Comparison of ENCODE assay signal across 20 cellular contexts in the genomic region with DNA sequence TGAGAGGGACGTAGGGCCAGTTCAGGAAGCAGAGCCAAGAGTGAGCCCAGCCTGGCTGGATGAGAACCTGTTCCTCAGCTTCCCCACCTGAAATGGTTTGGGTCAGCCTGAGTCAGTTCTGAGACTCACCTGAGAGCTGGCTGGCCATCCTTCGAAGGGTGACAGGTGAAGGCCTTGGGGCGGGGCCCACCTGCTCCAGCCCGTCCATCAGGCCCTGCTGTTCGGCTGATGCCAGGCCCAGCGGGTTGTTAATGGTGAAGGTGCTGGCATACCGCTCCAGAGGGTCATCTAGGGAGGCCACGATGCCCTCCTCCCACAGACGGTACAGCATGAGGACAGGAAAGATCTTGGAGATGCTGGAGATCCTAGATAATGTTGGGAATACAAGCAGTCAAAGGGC. TPM values are rescaled to one million over a fixed set of nuclear protein-coding genes. Genes with fewer than 3 reads are reported as not detected.
DNase-seq lines count a peak whose midpoint lies in the region; ATAC-seq and TF ChIP-seq lines count a peak whose summit lies in the region.
"Had no signal": no experiment of that assay in that cellular context is flagged by ENCODE, and none has a peak within 500 bp of the region (broad histone marks: within the 10 kb centered on the region; RNA-seq: fewer than 3 reads in every experiment).

No MANE protein-coding gene starts in this region.

- H3K9ac ChIP-seq in endodermal cell (ENCODE audit: extremely low read depth, low read length, poor library complexity, severe bottlenecking), result no peak overlapping the region
- H3K9ac ChIP-seq: BLaER1 had no signal

- H3K27ac Mint-ChIP-seq in endodermal cell, result no peak overlapping the region
- H3K27ac Mint-ChIP-seq: CD14-positive monocyte; CD4-positive, alpha-beta memory T cell; CD4-positive, CD25-positive, alpha-beta regulatory T cell; CD8-positive, alpha-beta memory T cell had no signal

- no peaks in the 10 kb centered on the region for H3K4me1 Mint-ChIP-seq in endodermal cell
- H3K4me1 Mint-ChIP-seq: CD14-positive monocyte; CD4-positive, alpha-beta memory T cell; CD4-positive, CD25-positive, alpha-beta regulatory T cell; CD8-positive, alpha-beta memory T cell had no signal

- H3K9me3 ChIP-seq in endodermal cell (ENCODE audit: control insufficient read depth, low read length), result no peaks in the 10 kb centered on the region
- no peaks in the 10 kb centered on the region for H3K9me3 ChIP-seq in spleen
- H3K9me3 ChIP-seq: BE2C, BLaER1 had no signal

- 94% methylated on average over 5 to 9 of the region's 9 CpGs for WGBS in endodermal cell (ENCODE audit: insufficient coverage in 1 of 2, insufficient read length in 1 of 2), 2 experiments
- WGBS in spleen, 5 donors, result 85 to 94% (median 88%) methylated on average over 9 of the region's 9 CpGs

- peak; percentile 65 for DNase-seq in cardiac septum (ENCODE audit: low spot score)
- DNase-seq in left cardiac atrium, result no peak
- DNase-seq in endodermal cell, result peak; percentile 29
- peak; percentile 63 for DNase-seq in spleen
- DNase-seq in DMS153 (lab: John Stamatoyannopoulos, UW), result no peak
- DNase-seq in NCI-H2196 treated with DMSO at 0.1 percent for 48 hours (lab: John Stamatoyannopoulos, UW; ENCODE audit: unreplicated experiment), result no peak
- DNase-seq: 8988T; ACHN; BE2C; C1 segment of cervical spinal cord; CD4-positive, alpha-beta memory T cell; CD4-positive, CD25-positive, alpha-beta regulatory T cell; CD8-positive, alpha-beta memory T cell; COR-L47; DMS 273 treated with DMSO at 0.1 percent for 48 hours; GF-D8 had no signal

- intact Hi-C loops in cardiac septum (cut with DNase I) (no loop called here), left cardiac atrium (cut with DNase I) (no loop called here), spleen (cut with DNase I; ENCODE audit: low total_unique reads) (no loop called here)

- no peak for TF ChIP-seq CTCF in endodermal cell (conservative IDR thresholded peaks at IDR 0.05)
- TF ChIP-seq CTCF in spleen (IDR thresholded peaks at IDR 0.05 in 8 of 11, conservative IDR thresholded peaks at IDR 0.05 in 3 of 11), result no peak

- H3K4me1 ChIP-seq in endodermal cell (ENCODE audit: control insufficient read depth, insufficient read depth, low read length) (no peaks in the 10 kb centered on the region), spleen (peaks cover 0 to 3% (median 0%) of the 10 kb centered on the region in 6 donors)
- H3K4me1 ChIP-seq: BE2C, BLaER1 had no signal

- H3K4me3 ChIP-seq in endodermal cell (ENCODE audit: low read length) (no peak overlapping the region), spleen (no peak overlapping the region)
- H3K4me3 ChIP-seq: BLaER1 had no signal

- no peaks in the 10 kb centered on the region for H3K9me3 Mint-ChIP-seq in endodermal cell
- H3K9me3 Mint-ChIP-seq: CD14-positive monocyte; CD8-positive, alpha-beta memory T cell had no signal

- no peak for TF ChIP-seq POLR2A in spleen (IDR thresholded peaks at IDR 0.05)

- H3K27me3 Mint-ChIP-seq in endodermal cell (ENCODE audit: insufficient read depth), result peaks cover 10% of the 10 kb centered on the region

- H3K27me3 ChIP-seq in endodermal cell (ENCODE audit: control insufficient read depth, insufficient read depth, low read length, poor library complexity, severe bottlenecking), result peaks cover 20% of the 10 kb centered on the region
- peaks cover 0 to 29% (median 7%) of the 10 kb centered on the region in 7 donors for H3K27me3 ChIP-seq in spleen (replicated peaks in 1 of 7)
- H3K27me3 ChIP-seq: BLaER1 had no signal

- H3K4me3 Mint-ChIP-seq in endodermal cell, result no peak overlapping the region
- H3K4me3 Mint-ChIP-seq: CD14-positive monocyte; CD4-positive, alpha-beta memory T cell; CD4-positive, CD25-positive, alpha-beta regulatory T cell; CD8-positive, alpha-beta memory T cell had no signal

- H3K36me3 ChIP-seq in endodermal cell (ENCODE audit: control insufficient read depth, insufficient read depth, low read length) (no peaks in the 10 kb centered on the region), spleen (no peaks in the 10 kb centered on the region)
- H3K36me3 ChIP-seq: BE2C, BLaER1 had no signal

- H3K27ac ChIP-seq in endodermal cell (ENCODE audit: low read depth, low read length) (no peak overlapping the region), spleen (no peak overlapping the region)
- H3K27ac ChIP-seq: BLaER1 had no signal

- ATAC-seq in left cardiac atrium, result no peak

- no peaks in the 10 kb centered on the region for H3K36me3 Mint-ChIP-seq in endodermal cell (ENCODE audit: low read depth)
- H3K36me3 Mint-ChIP-seq: CD14-positive monocyte; CD4-positive, alpha-beta memory T cell; CD4-positive, CD25-positive, alpha-beta regulatory T cell; CD8-positive, alpha-beta memory T cell had no signal

RNA-seq across cellular contexts. Expression of a gene that starts 14.1 kb away (rescaled TPM):
- not detected for total RNA-seq in cardiac septum
- total RNA-seq in left cardiac atrium, result not detected
- not detected for total RNA-seq in endodermal cell
- not detected for polyA plus RNA-seq in endodermal cell (2013, experiment 1 of 2)
- not detected for polyA plus RNA-seq in endodermal cell (2013, experiment 2 of 2)
- total RNA-seq in spleen, result not detected
- not detected for polyA plus RNA-seq in spleen
- total RNA-seq: CD4-positive, alpha-beta memory T cell; CD4-positive, CD25-positive, alpha-beta regulatory T cell; CD8-positive, alpha-beta memory T cell had no signal
- polyA plus RNA-seq: AG04450; CD14-positive monocyte; CD4-positive, alpha-beta memory T cell; CD4-positive, CD25-positive, alpha-beta regulatory T cell; CD8-positive, alpha-beta memory T cell had no signal

RNA-seq across cellular contexts. Expression of a gene that starts 57.1 kb away (rescaled TPM):
- total RNA-seq in cardiac septum (not detected), left cardiac atrium (not detected), endodermal cell (not detected), spleen (not detected)
- polyA plus RNA-seq in endodermal cell (2013, experiment 1 of 2), result not detected
- not detected for polyA plus RNA-seq in endodermal cell (2013, experiment 2 of 2)
- not detected for polyA plus RNA-seq in spleen
- total RNA-seq: A673; CD4-positive, CD25-positive, alpha-beta regulatory T cell; CD8-positive, alpha-beta memory T cell had no signal
- polyA plus RNA-seq: AG04450; CD14-positive monocyte; CD4-positive, alpha-beta memory T cell; CD8-positive, alpha-beta memory T cell had no signal

Comparison
In these comparisons a context has a peak if more than half of its experiments do, and no peak if none do; other contexts are left out.
1. DNase-seq: peak in cardiac septum (single experiment), endodermal cell (single experiment) and spleen (single experiment); none in left cardiac atrium (single experiment), DMS153 (single experiment) and NCI-H2196 treated with DMSO at 0.1 percent for 48 hours (single experiment).